ENCODE assay signal across 23 cellular contexts in genomic region chr16:28303132-28303531, GRCh38. TPM values are rescaled to one million over a fixed set of nuclear protein-coding genes. Genes with fewer than 3 reads are reported as not detected.
"Had no signal": no experiment of that assay in that cellular context is flagged by ENCODE, and none has a peak within 500 bp of the region (broad histone marks: within the 10 kb centered on the region; RNA-seq: fewer than 3 reads in every experiment).

No MANE protein-coding gene starts in this region.

- H3K27ac ChIP-seq: epithelial cell of prostate, esophagus muscularis mucosa, heart right ventricle, right atrium auricular region, sigmoid colon, skin epidermis had no signal

- H3K27me3 Mint-ChIP-seq: type B pancreatic cell had no signal

- H3K9me3 ChIP-seq: esophagus muscularis mucosa, gastrocnemius medialis, heart right ventricle, mucosa of descending colon, right atrium auricular region, sigmoid colon had no signal

- H3K4me3 Mint-ChIP-seq: nephron progenitor cell, type B pancreatic cell had no signal

- H3K4me1 ChIP-seq: sigmoid colon had no signal

- H3K27me3 ChIP-seq: dorsolateral prefrontal cortex, gastrocnemius medialis, heart right ventricle, right atrium auricular region, sigmoid colon had no signal

- H3K9me3 Mint-ChIP-seq: nephron progenitor cell, type B pancreatic cell had no signal

- H3K4me1 Mint-ChIP-seq: nephron progenitor cell had no signal

- DNase-seq: cortex of kidney; dorsolateral prefrontal cortex; effector memory CD4-positive, alpha-beta T cell; gastrocnemius medialis; heart right ventricle; hypothalamus; islet precursor cell; mammary epithelial cell; mucosa of descending colon; nephron progenitor cell; sigmoid colon; stimulated activated CD4-positive, alpha-beta T cell treated with anti-CD3 and anti-CD28 coated beads, Interleukin-2, amount 100 ng/mL, for 24 hours; stimulated activated CD4-positive, alpha-beta T cell treated with anti-CD3 and anti-CD28 coated beads, Interleukin-4, amount 100 ng/mL, for 4 hours; stimulated activated naive CD4-positive, alpha-beta T cell had no signal

- ATAC-seq: gastrocnemius medialis, heart right ventricle, left lobe of liver, mucosa of descending colon had no signal

- H3K27ac Mint-ChIP-seq: nephron progenitor cell, type B pancreatic cell had no signal

RNA-seq across cellular contexts. Expression of gene SBK1, which starts 10.8 kb away (rescaled TPM):
- total RNA-seq: fibroblast of villous mesenchyme, mesenteric fat pad, osteoblast had no signal
